In genomic region chr6:120395330-120395729, GRCh38 we compare ENCODE assay signal across 34 cellular contexts.
"Had no signal": no experiment of that assay in that cellular context is flagged by ENCODE, and none has a peak within 500 bp of the region (broad histone marks: within the 10 kb centered on the region; RNA-seq: fewer than 3 reads in every experiment).

No MANE protein-coding gene starts in this region.

- DNase-seq: Karpas-422, Kasumi-1, MG63, MM.1S, MV-4-11, NCI-H1048, NCI-H1092, NCI-H1092 treated with DMSO at 0.1 percent for 48 hours, NCI-H1105, NCI-H1105 treated with DMSO at 0.1 percent for 48 hours, NCI-H1417, NCI-H1417 treated with DMSO at 0.1 percent for 48 hours, NCI-H1436, NCI-H1436 treated with DMSO at 0.1 percent for 48 hours, NCI-H146, NCI-H1694, NCI-H1694 treated with DMSO at 0.1 percent for 48 hours, NCI-H187, NCI-H187 treated with DMSO at 0.1 percent for 48 hours, NCI-H1930, NCI-H2029, NCI-H2029 treated with DMSO at 0.1 percent for 48 hours, NCI-H2081, NCI-H2081 treated with DMSO at 0.1 percent for 48 hours, NCI-H2107, NCI-H2171, NCI-H2171 treated with DMSO at 0.1 percent for 48 hours, NCI-H2227 treated with DMSO at 0.1 percent for 48 hours, NCI-H226, NCI-H345, NCI-H446, NCI-H446 treated with DMSO at 0.1 percent for 48 hours, NCI-H510A, NCI-H510A treated with DMSO at 0.1 percent for 48 hours had no signal

- H3K4me3 ChIP-seq: MG63 had no signal

- H3K27me3 ChIP-seq: MG63 had no signal

- H3K36me3 ChIP-seq: MG63 had no signal

- H3K9me3 ChIP-seq: MG63 had no signal
